1 cellular context compared by ENCODE assay signal in the genomic region with DNA sequence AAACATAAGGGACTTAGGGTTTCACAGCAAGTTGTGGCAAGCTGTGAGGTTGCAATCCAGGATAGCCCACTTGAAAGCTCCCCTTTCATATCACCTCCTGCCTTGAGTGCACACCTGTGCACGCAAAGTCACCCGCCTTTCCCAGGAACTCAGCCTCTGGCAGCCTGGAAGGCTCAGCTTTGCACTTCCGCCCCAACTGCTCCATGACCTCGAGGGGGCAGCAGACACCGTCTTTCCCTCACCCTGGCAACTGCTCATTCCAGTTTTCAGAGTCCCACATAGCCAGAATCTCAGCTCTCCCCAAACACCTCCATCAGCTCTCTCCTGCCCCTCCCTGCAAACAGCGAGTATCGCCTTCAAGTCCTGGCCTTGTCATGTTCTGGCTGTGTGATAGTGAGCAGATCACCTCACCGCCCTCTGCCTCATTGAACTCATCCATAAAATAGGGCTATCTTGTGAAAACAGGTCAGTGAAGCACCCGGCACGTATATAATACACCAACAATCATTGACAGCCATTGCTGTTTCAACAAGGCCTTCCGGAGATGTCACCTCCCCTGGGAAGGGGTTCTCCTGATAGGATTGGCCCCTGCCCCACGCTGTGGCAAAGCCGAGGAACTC.
TF ChIP-seq lines count a peak whose summit lies in the region.

No MANE protein-coding gene starts in this region.

TF ChIP-seq in HepG2, 621 proteins besides CTCF, POLR2A, EP300 and RAD21 (continued from another document and continues in another):
- TF ChIP-seq, protein P1, sequence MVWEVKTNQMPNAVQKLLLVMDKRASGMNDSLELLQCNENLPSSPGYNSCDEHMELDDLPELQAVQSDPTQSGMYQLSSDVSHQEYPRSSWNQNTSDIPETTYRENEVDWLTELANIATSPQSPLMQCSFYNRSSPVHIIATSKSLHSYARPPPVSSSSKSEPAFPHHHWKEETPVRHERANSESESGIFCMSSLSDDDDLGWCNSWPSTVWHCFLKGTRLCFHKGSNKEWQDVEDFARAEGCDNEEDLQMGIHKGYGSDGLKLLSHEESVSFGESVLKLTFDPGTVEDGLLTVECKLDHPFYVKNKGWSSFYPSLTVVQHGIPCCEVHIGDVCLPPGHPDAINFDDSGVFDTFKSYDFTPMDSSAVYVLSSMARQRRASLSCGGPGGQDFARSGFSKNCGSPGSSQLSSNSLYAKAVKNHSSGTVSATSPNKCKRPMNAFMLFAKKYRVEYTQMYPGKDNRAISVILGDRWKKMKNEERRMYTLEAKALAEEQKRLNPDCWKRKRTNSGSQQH (CRISPR knock-in tag; IDR thresholded peaks at IDR 0.05; ENCODE audit: low read depth): 0 out of 2 replicates have a peak, but pooled peaks have one; percentile 58
- TF ChIP-seq KDM5A (IDR thresholded peaks at IDR 0.05; ENCODE audit: borderline replicate concordance, low read length): no peak
- TF ChIP-seq FOSL2 (CRISPR knock-in tag; IDR thresholded peaks at IDR 0.05): peak; percentile 54
- TF ChIP-seq, protein P2, sequence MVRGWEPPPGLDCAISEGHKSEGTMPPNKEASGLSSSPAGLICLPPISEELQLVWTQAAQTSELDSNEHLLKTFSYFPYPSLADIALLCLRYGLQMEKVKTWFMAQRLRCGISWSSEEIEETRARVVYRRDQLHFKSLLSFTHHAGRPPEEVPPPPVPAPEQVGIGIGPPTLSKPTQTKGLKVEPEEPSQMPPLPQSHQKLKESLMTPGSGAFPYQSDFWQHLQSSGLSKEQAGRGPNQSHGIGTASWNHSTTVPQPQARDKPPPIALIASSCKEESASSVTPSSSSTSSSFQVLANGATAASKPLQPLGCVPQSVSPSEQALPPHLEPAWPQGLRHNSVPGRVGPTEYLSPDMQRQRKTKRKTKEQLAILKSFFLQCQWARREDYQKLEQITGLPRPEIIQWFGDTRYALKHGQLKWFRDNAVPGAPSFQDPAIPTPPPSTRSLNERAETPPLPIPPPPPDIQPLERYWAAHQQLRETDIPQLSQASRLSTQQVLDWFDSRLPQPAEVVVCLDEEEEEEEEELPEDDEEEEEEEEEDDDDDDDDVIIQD (CRISPR knock-in tag; IDR thresholded peaks at IDR 0.05; ENCODE audit: low read depth): peak; percentile 58; the same call in 1 of the 2 replicates
- no peak for TF ChIP-seq ARNT (IDR thresholded peaks at IDR 0.05)
- TF ChIP-seq SIN3A (IDR thresholded peaks at IDR 0.05; ENCODE audit: borderline replicate concordance, low read depth, low read length): no peak
- TF ChIP-seq, protein P3, sequence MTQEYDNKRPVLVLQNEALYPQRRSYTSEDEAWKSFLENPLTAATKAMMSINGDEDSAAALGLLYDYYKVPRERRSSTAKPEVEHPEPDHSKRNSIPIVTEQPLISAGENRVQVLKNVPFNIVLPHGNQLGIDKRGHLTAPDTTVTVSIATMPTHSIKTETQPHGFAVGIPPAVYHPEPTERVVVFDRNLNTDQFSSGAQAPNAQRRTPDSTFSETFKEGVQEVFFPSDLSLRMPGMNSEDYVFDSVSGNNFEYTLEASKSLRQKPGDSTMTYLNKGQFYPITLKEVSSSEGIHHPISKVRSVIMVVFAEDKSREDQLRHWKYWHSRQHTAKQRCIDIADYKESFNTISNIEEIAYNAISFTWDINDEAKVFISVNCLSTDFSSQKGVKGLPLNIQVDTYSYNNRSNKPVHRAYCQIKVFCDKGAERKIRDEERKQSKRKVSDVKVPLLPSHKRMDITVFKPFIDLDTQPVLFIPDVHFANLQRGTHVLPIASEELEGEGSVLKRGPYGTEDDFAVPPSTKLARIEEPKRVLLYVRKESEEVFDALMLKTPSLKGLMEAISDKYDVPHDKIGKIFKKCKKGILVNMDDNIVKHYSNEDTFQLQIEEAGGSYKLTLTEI (CRISPR knock-in tag; conservative IDR thresholded peaks at IDR 0.05): no peak
- peak; percentile 32; the same call in 1 of the 2 replicates for TF ChIP-seq MIER2 (CRISPR knock-in tag; IDR thresholded peaks at IDR 0.05)
- TF ChIP-seq ZNF430 (CRISPR knock-in tag; IDR thresholded peaks at IDR 0.05): no peak
- no peak for TF ChIP-seq ATF1 (CRISPR knock-in tag; IDR thresholded peaks at IDR 0.05)
- no peak for TF ChIP-seq CEBPB (IDR thresholded peaks at IDR 0.05; ENCODE audit: borderline replicate concordance, low read depth, low read length)
- TF ChIP-seq ZSCAN25 (CRISPR knock-in tag; IDR thresholded peaks at IDR 0.05): no peak
- TF ChIP-seq, protein P4, sequence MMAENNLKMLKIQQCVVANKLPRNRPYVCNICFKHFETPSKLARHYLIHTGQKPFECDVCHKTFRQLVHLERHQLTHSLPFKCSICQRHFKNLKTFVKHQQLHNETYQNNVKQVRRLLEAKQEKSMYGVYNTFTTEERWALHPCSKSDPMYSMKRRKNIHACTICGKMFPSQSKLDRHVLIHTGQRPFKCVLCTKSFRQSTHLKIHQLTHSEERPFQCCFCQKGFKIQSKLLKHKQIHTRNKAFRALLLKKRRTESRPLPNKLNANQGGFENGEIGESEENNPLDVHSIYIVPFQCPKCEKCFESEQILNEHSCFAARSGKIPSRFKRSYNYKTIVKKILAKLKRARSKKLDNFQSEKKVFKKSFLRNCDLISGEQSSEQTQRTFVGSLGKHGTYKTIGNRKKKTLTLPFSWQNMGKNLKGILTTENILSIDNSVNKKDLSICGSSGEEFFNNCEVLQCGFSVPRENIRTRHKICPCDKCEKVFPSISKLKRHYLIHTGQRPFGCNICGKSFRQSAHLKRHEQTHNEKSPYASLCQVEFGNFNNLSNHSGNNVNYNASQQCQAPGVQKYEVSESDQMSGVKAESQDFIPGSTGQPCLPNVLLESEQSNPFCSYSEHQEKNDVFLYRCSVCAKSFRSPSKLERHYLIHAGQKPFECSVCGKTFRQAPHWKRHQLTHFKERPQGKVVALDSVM (CRISPR knock-in tag; IDR thresholded peaks at IDR 0.05): no peak
- TF ChIP-seq, protein P5, sequence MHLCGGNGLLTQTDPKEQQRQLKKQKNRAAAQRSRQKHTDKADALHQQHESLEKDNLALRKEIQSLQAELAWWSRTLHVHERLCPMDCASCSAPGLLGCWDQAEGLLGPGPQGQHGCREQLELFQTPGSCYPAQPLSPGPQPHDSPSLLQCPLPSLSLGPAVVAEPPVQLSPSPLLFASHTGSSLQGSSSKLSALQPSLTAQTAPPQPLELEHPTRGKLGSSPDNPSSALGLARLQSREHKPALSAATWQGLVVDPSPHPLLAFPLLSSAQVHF (CRISPR knock-in tag; IDR thresholded peaks at IDR 0.05): no peak
- TF ChIP-seq ISX (CRISPR knock-in tag; conservative IDR thresholded peaks at IDR 0.05): no peak
- TF ChIP-seq RBFOX2 (IDR thresholded peaks at IDR 0.05; ENCODE audit: low read depth, low read length): no peak
- no peak for TF ChIP-seq MTF2 (CRISPR knock-in tag; IDR thresholded peaks at IDR 0.05; ENCODE audit: borderline replicate concordance)
- no peak for TF ChIP-seq ZNF75D (CRISPR knock-in tag; IDR thresholded peaks at IDR 0.05; ENCODE audit: borderline replicate concordance)
- no peak for TF ChIP-seq ZNF451 (CRISPR knock-in tag; IDR thresholded peaks at IDR 0.05)
- TF ChIP-seq ZSCAN21 (CRISPR knock-in tag; IDR thresholded peaks at IDR 0.05; ENCODE audit: borderline replicate concordance): peak; percentile 43; the same call in 1 of the 2 replicates
- TF ChIP-seq ZNF83 (CRISPR knock-in tag; IDR thresholded peaks at IDR 0.05; ENCODE audit: borderline replicate concordance): no peak
- TF ChIP-seq NFKB2 (CRISPR knock-in tag; IDR thresholded peaks at IDR 0.05; ENCODE audit: borderline replicate concordance): peak; percentile 52; the same call in 1 of the 2 replicates
- no peak for TF ChIP-seq MTA3 (CRISPR knock-in tag; IDR thresholded peaks at IDR 0.05)
- no peak for TF ChIP-seq ATF7 (IDR thresholded peaks at IDR 0.05)
- no peak for TF ChIP-seq ATF7 (CRISPR knock-in tag; IDR thresholded peaks at IDR 0.05)
- TF ChIP-seq PHF21A (CRISPR knock-in tag; IDR thresholded peaks at IDR 0.05): no peak
- TF ChIP-seq, protein P6, sequence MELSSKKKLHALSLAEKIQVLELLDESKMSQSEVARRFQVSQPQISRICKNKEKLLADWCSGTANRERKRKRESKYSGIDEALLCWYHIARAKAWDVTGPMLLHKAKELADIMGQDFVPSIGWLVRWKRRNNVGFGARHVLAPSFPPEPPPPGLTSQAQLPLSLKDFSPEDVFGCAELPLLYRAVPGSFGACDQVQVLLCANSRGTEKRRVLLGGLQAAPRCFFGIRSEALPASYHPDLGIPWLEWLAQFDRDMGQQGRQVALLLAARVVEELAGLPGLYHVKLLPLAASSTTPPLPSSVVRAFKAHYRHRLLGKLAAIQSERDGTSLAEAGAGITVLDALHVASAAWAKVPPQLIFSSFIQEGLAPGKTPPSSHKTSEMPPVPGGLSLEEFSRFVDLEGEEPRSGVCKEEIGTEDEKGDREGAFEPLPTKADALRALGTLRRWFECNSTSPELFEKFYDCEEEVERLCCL (CRISPR knock-in tag; IDR thresholded peaks at IDR 0.05; ENCODE audit: borderline replicate concordance): no peak
- TF ChIP-seq U2AF1 (optimal IDR thresholded peaks at IDR 0.05; ENCODE audit: low read depth, low read length): no peak
- TF ChIP-seq ZNF543 (CRISPR knock-in tag; IDR thresholded peaks at IDR 0.05): no peak
- TF ChIP-seq TMF1 (CRISPR knock-in tag; IDR thresholded peaks at IDR 0.05; ENCODE audit: low read depth): no peak
- TF ChIP-seq TOE1 (CRISPR knock-in tag; IDR thresholded peaks at IDR 0.05): no peak
- TF ChIP-seq MED13 (CRISPR knock-in tag; IDR thresholded peaks at IDR 0.05): no peak
- no peak for TF ChIP-seq MXI1 (IDR thresholded peaks at IDR 0.05; ENCODE audit: borderline replicate concordance, low read depth, low read length)
- no peak for TF ChIP-seq NR1H2 (CRISPR knock-in tag; IDR thresholded peaks at IDR 0.05; ENCODE audit: borderline replicate concordance, low read depth)
- TF ChIP-seq ASH2L (IDR thresholded peaks at IDR 0.05; ENCODE audit: insufficient read length, low read depth, low read length): no peak
- no peak for TF ChIP-seq GLI4 (CRISPR knock-in tag; IDR thresholded peaks at IDR 0.05; ENCODE audit: borderline replicate concordance)
- no peak for TF ChIP-seq SCMH1 (CRISPR knock-in tag; IDR thresholded peaks at IDR 0.05; ENCODE audit: borderline replicate concordance)
- TF ChIP-seq TCF12 (IDR thresholded peaks at IDR 0.05): no peak
- TF ChIP-seq TCF12 (CRISPR knock-in tag; IDR thresholded peaks at IDR 0.05): no peak
- no peak for TF ChIP-seq ZBTB21 (CRISPR knock-in tag; IDR thresholded peaks at IDR 0.05)
- TF ChIP-seq HMG20A (CRISPR knock-in tag; IDR thresholded peaks at IDR 0.05; ENCODE audit: borderline replicate concordance): no peak
- no peak for TF ChIP-seq RBM39 (IDR thresholded peaks at IDR 0.05; ENCODE audit: low read depth, low read length, poor library complexity, severe bottlenecking)
- no peak for TF ChIP-seq MEF2D (CRISPR knock-in tag; IDR thresholded peaks at IDR 0.05)
- TF ChIP-seq, protein P7, sequence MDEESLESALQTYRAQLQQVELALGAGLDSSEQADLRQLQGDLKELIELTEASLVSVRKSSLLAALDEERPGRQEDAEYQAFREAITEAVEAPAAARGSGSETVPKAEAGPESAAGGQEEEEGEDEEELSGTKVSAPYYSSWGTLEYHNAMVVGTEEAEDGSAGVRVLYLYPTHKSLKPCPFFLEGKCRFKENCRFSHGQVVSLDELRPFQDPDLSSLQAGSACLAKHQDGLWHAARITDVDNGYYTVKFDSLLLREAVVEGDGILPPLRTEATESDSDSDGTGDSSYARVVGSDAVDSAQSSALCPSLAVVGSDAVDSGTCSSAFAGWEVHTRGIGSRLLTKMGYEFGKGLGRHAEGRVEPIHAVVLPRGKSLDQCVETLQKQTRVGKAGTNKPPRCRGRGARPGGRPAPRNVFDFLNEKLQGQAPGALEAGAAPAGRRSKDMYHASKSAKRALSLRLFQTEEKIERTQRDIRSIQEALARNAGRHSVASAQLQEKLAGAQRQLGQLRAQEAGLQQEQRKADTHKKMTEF (CRISPR knock-in tag; IDR thresholded peaks at IDR 0.05): peak; percentile 26; the same call in 1 of the 2 replicates
- TF ChIP-seq, protein P8, sequence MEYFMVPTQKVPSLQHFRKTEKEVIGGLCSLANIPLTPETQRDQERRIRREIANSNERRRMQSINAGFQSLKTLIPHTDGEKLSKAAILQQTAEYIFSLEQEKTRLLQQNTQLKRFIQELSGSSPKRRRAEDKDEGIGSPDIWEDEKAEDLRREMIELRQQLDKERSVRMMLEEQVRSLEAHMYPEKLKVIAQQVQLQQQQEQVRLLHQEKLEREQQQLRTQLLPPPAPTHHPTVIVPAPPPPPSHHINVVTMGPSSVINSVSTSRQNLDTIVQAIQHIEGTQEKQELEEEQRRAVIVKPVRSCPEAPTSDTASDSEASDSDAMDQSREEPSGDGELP (IDR thresholded peaks at IDR 0.05; ENCODE audit: borderline replicate concordance, low read depth): no peak
- TF ChIP-seq MAZ (IDR thresholded peaks at IDR 0.05; ENCODE audit: borderline replicate concordance, low read depth, low read length): no peak
- TF ChIP-seq MAZ (CRISPR knock-in tag; IDR thresholded peaks at IDR 0.05; ENCODE audit: low read depth): peak; percentile 69
- TF ChIP-seq, protein P9, sequence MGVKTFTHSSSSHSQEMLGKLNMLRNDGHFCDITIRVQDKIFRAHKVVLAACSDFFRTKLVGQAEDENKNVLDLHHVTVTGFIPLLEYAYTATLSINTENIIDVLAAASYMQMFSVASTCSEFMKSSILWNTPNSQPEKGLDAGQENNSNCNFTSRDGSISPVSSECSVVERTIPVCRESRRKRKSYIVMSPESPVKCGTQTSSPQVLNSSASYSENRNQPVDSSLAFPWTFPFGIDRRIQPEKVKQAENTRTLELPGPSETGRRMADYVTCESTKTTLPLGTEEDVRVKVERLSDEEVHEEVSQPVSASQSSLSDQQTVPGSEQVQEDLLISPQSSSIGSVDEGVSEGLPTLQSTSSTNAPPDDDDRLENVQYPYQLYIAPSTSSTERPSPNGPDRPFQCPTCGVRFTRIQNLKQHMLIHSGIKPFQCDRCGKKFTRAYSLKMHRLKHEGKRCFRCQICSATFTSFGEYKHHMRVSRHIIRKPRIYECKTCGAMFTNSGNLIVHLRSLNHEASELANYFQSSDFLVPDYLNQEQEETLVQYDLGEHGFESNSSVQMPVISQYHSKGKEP (CRISPR knock-in tag; IDR thresholded peaks at IDR 0.05): no peak
- TF ChIP-seq, protein P10, sequence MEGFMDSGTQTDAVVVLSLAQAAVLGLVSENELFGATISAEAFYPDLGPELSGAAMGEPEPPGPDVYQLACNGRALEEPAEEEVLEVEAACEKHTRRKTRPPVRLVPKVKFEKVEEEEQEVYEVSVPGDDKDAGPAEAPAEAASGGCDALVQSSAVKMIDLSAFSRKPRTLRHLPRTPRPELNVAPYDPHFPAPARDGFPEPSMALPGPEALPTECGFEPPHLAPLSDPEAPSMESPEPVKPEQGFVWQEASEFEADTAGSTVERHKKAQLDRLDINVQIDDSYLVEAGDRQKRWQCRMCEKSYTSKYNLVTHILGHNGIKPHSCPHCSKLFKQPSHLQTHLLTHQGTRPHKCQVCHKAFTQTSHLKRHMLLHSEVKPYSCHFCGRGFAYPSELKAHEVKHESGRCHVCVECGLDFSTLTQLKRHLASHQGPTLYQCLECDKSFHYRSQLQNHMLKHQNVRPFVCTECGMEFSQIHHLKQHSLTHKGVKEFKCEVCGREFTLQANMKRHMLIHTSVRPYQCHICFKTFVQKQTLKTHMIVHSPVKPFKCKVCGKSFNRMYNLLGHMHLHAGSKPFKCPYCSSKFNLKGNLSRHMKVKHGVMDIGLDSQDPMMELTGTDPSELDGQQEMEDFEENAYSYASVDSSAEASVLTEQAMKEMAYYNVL (CRISPR knock-in tag; IDR thresholded peaks at IDR 0.05; ENCODE audit: borderline replicate concordance): no peak
- TF ChIP-seq IRX3 (CRISPR knock-in tag; IDR thresholded peaks at IDR 0.05; ENCODE audit: borderline replicate concordance, low read depth): no peak
- TF ChIP-seq YEATS2 (CRISPR knock-in tag; IDR thresholded peaks at IDR 0.05; ENCODE audit: borderline replicate concordance): peak; percentile 51; the same call in 1 of the 2 replicates
